7 cellular contexts compared by ENCODE assay signal in the genomic region with DNA sequence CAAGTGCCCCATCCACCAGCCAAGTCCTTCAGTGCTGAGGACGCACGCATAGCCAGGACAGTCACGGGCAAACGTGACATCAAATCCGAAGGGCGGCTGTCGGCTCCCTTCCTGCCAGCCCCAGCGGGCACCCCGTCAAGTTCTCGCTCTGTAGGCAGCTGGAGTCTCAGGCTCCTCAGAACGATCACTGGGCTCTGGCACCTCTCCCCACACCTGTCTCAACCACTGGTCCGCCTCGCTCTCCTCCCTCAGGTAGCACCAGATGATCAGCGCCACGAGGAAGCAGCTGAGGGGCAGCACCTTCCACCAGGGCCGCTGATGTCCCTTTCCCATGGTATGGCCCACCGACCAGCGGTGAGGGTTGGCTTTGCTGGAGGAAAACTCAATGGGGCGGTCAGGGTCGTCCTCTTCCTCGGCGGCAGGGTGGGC. TPM values are rescaled to one million over a fixed set of nuclear protein-coding genes. Genes with fewer than 3 reads are reported as not detected.
DNase-seq lines count a peak whose midpoint lies in the region; ATAC-seq and TF ChIP-seq lines count a peak whose summit lies in the region.

No MANE protein-coding gene starts in this region.

- peak overlapping the region; percentile 44 to 89 for H3K27ac ChIP-seq in liver (ENCODE audit: low read depth in 1 of 2, low read length in 2 of 2)
- peak overlapping the region; percentile 94 to 97 (median 96) for H3K27ac ChIP-seq in transverse colon

- WGBS in liver: 1% methylated on average over 22 of the region's 22 CpGs
- 1% methylated on average over 22 of the region's 22 CpGs; no CpG with 5 or more reads in 1 of the 2 donors for WGBS in transverse colon (ENCODE audit: low coverage in 1 of 2), 2 donors

- H3K36me3 ChIP-seq in adipocyte (ENCODE audit: control insufficient read depth, insufficient read depth, low read length, severe bottlenecking): no peaks in the 10 kb centered on the region
- peaks cover 0 to 2% (median 0%) of the 10 kb centered on the region in 4 donors for H3K36me3 ChIP-seq in liver (ENCODE audit: control insufficient read depth in 4 of 4, insufficient read depth in 3 of 4, low read depth in 1 of 4, low read length in 3 of 4)
- H3K36me3 ChIP-seq in transverse colon: no peaks in the 10 kb centered on the region

- H3K27me3 ChIP-seq in adipocyte (replicated peaks; ENCODE audit: control insufficient read depth, insufficient read depth, low read length) (no peaks in the 10 kb centered on the region), liver (ENCODE audit: control insufficient read depth in 4 of 4, insufficient read depth in 4 of 4, low read length in 3 of 4) (no peaks in the 10 kb centered on the region), transverse colon (no peaks in the 10 kb centered on the region)

- in situ Hi-C loops in transverse colon (cut with MboI; ENCODE audit: low pct_ligation_motif_present in 1 of 4, low pct_unique_long_range_greater_than_20kb in 1 of 4, low sequenced_read_pairs in 3 of 4) (no loop called here), ACHN (cut with HindIII; ENCODE audit: low pct_ligation_motif_present, low pct_unique_long_range_greater_than_20kb, low sequenced_read_pairs) (no loop called here)

- no peak for TF ChIP-seq POLR2A in transverse colon (IDR thresholded peaks at IDR 0.05)

- ATAC-seq in GM18907 (IDR thresholded peaks at IDR 0.05; ENCODE audit: unreplicated experiment): peak; percentile 23
- ATAC-seq in HG03097 (IDR thresholded peaks at IDR 0.05; ENCODE audit: low FRiP score, unreplicated experiment): peak; percentile 3

- TF ChIP-seq RAD21 in liver (IDR thresholded peaks at IDR 0.05): no peak

- DNase-seq in adipocyte (ENCODE audit: low read depth) (peak; percentile 26), transverse colon (no peak), NCI-H1048 (lab: John Stamatoyannopoulos, UW) (no peak), ACHN (no peak)

- peaks cover 10% of the 10 kb centered on the region for H3K4me1 ChIP-seq in adipocyte (ENCODE audit: control insufficient read depth, insufficient read depth, low read length)
- peaks cover 3 to 16% (median 14%) of the 10 kb centered on the region in 4 donors for H3K4me1 ChIP-seq in liver (ENCODE audit: control insufficient read depth in 4 of 4, insufficient read depth in 4 of 4, low read length in 3 of 4)
- H3K4me1 ChIP-seq in transverse colon: peaks cover 7 to 28% (median 19%) of the 10 kb centered on the region in 4 donors

- TF ChIP-seq CTCF in liver (IDR thresholded peaks at IDR 0.05; ENCODE audit: low read depth, low read length, missing input control) (no peak), transverse colon (IDR thresholded peaks at IDR 0.05) (no peak)

- H3K9ac ChIP-seq in adipocyte (ENCODE audit: low read length) (peak overlapping the region; percentile 93), liver (ENCODE audit: low read depth in 1 of 2, low read length in 2 of 2) (peak overlapping the region; percentile 61 to 87)

- H3K9me3 ChIP-seq in adipocyte (ENCODE audit: control insufficient read depth, low read length) (no peaks in the 10 kb centered on the region), liver (ENCODE audit: control insufficient read depth in 4 of 4, low read length in 3 of 4) (no peaks in the 10 kb centered on the region), transverse colon (no peaks in the 10 kb centered on the region)

- H3K4me3 ChIP-seq in adipocyte (ENCODE audit: low read length): peak overlapping the region; percentile 97
- H3K4me3 ChIP-seq in liver (ENCODE audit: low read depth in 1 of 3, low read length in 3 of 3): peak overlapping the region; percentile 77 to 90 (median 90)
- peak overlapping the region; percentile 60 to 94 (median 74) for H3K4me3 ChIP-seq in transverse colon

- no peak for TF ChIP-seq EP300 in transverse colon (IDR thresholded peaks at IDR 0.05; ENCODE audit: low read depth)

- intact Hi-C loops in transverse colon (cut with DNase I; ENCODE audit: low total_unique reads): no loop called here

TF ChIP-seq in liver, 16 proteins besides CTCF, POLR2A, EP300 and RAD21:
- TF ChIP-seq, protein P1, sequence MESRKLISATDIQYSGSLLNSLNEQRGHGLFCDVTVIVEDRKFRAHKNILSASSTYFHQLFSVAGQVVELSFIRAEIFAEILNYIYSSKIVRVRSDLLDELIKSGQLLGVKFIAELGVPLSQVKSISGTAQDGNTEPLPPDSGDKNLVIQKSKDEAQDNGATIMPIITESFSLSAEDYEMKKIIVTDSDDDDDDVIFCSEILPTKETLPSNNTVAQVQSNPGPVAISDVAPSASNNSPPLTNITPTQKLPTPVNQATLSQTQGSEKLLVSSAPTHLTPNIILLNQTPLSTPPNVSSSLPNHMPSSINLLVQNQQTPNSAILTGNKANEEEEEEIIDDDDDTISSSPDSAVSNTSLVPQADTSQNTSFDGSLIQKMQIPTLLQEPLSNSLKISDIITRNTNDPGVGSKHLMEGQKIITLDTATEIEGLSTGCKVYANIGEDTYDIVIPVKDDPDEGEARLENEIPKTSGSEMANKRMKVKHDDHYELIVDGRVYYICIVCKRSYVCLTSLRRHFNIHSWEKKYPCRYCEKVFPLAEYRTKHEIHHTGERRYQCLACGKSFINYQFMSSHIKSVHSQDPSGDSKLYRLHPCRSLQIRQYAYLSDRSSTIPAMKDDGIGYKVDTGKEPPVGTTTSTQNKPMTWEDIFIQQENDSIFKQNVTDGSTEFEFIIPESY (IDR thresholded peaks at IDR 0.05): no peak
- TF ChIP-seq FOXA2 (IDR thresholded peaks at IDR 0.05) (no peak), SP1 (IDR thresholded peaks at IDR 0.05) (no peak), EGR1 (IDR thresholded peaks at IDR 0.05; ENCODE audit: low read depth in 2 of 2) (no peak), HNF4A (conservative IDR thresholded peaks at IDR 0.05) (no peak), JUND (IDR thresholded peaks at IDR 0.05) (no peak), TAF1 (conservative IDR thresholded peaks at IDR 0.05) (no peak), NR2F2 (IDR thresholded peaks at IDR 0.05) (no peak)

RNA-seq across cellular contexts. Expression of a gene that starts 0.4 kb away (rescaled TPM):
- total RNA-seq in liver (1 to 10 TPM; 6.9 to 8.9 TPM), transverse colon (10 to 100 TPM in 2 of 4 donors, 1 to 10 TPM in 1, not detected in 1; 1.2 to 13.2 (median 13.2) TPM)
- 10 to 100 TPM; 13.8 to 16.4 TPM for polyA plus RNA-seq in liver

RNA-seq across cellular contexts. Expression of a gene that starts 5.6 kb away (rescaled TPM):
- 10 to 100 TPM in 1 of 2 donors, 1 to 10 TPM in 1; 7.1 to 14.7 TPM for total RNA-seq in liver
- polyA plus RNA-seq in liver: 1 to 10 TPM; 3.5 to 6.1 TPM
- total RNA-seq in transverse colon: 10 to 100 TPM; 15.2 to 86.4 (median 24.2) TPM

RNA-seq across cellular contexts. Expression of a gene that starts 10.8 kb away (rescaled TPM):
- total RNA-seq in liver: 1 to 10 TPM in 1 of 2 donors, under 1 TPM in 1; 0.50 to 4.7 TPM
- polyA plus RNA-seq in liver: not detected
- 1 to 10 TPM in 1 of 4 donors, not detected in 3; 1.2 TPM for total RNA-seq in transverse colon

RNA-seq across cellular contexts. Expression of a gene that starts 24.2 kb away (rescaled TPM):
- total RNA-seq in liver: under 1 TPM in 1 of 2 donors, not detected in 1; 0.42 TPM
- under 1 TPM; 0.18 to 0.39 TPM for polyA plus RNA-seq in liver
- under 1 TPM in 2 of 4 donors, not detected in 2; 0.16 to 0.41 TPM for total RNA-seq in transverse colon

RNA-seq across cellular contexts. Expression of a gene that starts 54.7 kb away (rescaled TPM):
- total RNA-seq in liver (10 to 100 TPM; 26.1 to 34.4 TPM), transverse colon (100 to 1,000 TPM in 2 of 4 donors, 10 to 100 TPM in 2; 57.6 to 171 (median 95.0) TPM)
- 10 to 100 TPM; 13.9 to 36.2 TPM for polyA plus RNA-seq in liver
